ENCODE assay signal across 19 cellular contexts in genomic region chr7:149087366-149087765, GRCh38.
"Had no signal": no experiment of that assay in that cellular context is flagged by ENCODE, and none has a peak within 500 bp of the region (broad histone marks: within the 10 kb centered on the region; RNA-seq: fewer than 3 reads in every experiment).

No MANE protein-coding gene starts in this region.

- H3K4me3 Mint-ChIP-seq: activated CD4-positive, alpha-beta T cell treated with anti-CD3 and anti-CD28 coated beads, Interleukin-2, amount 10 ng/mL, durations not matched to agents 7 days and 5 days; activated naive CD4-positive, alpha-beta T cell treated with anti-CD3 and anti-CD28 coated beads for 36 hours; activated T-cell treated with anti-CD3 and anti-CD28 coated beads, Interleukin-2, amount 50 U/mL, for 4 hours; mesothelial cell of epicardium; stimulated activated effector memory CD8-positive, alpha-beta T cell treated with anti-CD3 and anti-CD28 coated beads, Interleukin-12 subunit alpha, Interleukin-12 subunit beta, amount 100 ng/mL, for 72 hours had no signal

- H3K4me3 ChIP-seq: breast epithelium, gastroesophageal sphincter, right lobe of liver, stomach, suprapubic skin, tibial nerve had no signal

- ATAC-seq: activated T-cell treated with anti-CD3 and anti-CD28 coated beads, Interleukin-2, amount 50 U/mL, for 4 hours; gastroesophageal sphincter; left ventricle myocardium superior; right lobe of liver; stimulated activated effector memory CD8-positive, alpha-beta T cell treated with anti-CD3 and anti-CD28 coated beads, Interleukin-12 subunit alpha, Interleukin-12 subunit beta, amount 100 ng/mL, for 72 hours had no signal

- H3K9me3 Mint-ChIP-seq: stimulated activated effector memory CD8-positive, alpha-beta T cell treated with anti-CD3 and anti-CD28 coated beads, Interleukin-12 subunit alpha, Interleukin-12 subunit beta, amount 100 ng/mL, for 72 hours had no signal

- H3K9me3 ChIP-seq: breast epithelium, gastroesophageal sphincter, right lobe of liver, stomach, suprapubic skin, tibial nerve had no signal

- H3K27ac Mint-ChIP-seq: activated CD4-positive, alpha-beta T cell treated with anti-CD3 and anti-CD28 coated beads, Interleukin-2, amount 10 ng/mL, durations not matched to agents 7 days and 5 days; activated naive CD4-positive, alpha-beta T cell treated with anti-CD3 and anti-CD28 coated beads for 36 hours; activated T-helper 2 cell treated with anti-CD3 and anti-CD28 coated beads, Interferon-gamma antibody, Interleukin-2, Interleukin-4, amounts not matched to agents 10 μg/mL and 5 μg/mL and 100 μg/mL, durations not matched to agents 14 hours and 24 hours and 36 hours; mesothelial cell of epicardium; stimulated activated effector memory CD8-positive, alpha-beta T cell treated with anti-CD3 and anti-CD28 coated beads, Interleukin-12 subunit alpha, Interleukin-12 subunit beta, amount 100 ng/mL, for 72 hours had no signal

- DNase-seq: activated CD4-positive, alpha-beta T cell treated with anti-CD3 and anti-CD28 coated beads, Interleukin-2, amount 10 ng/mL, durations not matched to agents 7 days and 5 days; activated naive CD4-positive, alpha-beta T cell treated with anti-CD3 and anti-CD28 coated beads for 36 hours; activated T-cell treated with anti-CD3 and anti-CD28 coated beads, Interleukin-2, amount 50 U/mL, for 4 hours; cerebellar nuclear complex; hypothalamus; left ventricle myocardium superior; mammary epithelial cell; right lobe of liver; small intestine; stimulated activated CD4-positive, alpha-beta T cell treated with anti-CD3 and anti-CD28 coated beads, Interleukin-2, amount 100 ng/mL, for 24 hours; stomach had no signal

- H3K27ac ChIP-seq: breast epithelium, epithelial cell of prostate, gastroesophageal sphincter, right lobe of liver, stomach, suprapubic skin, tibial nerve had no signal

- H3K36me3 ChIP-seq: breast epithelium, right lobe of liver, suprapubic skin had no signal

- H3K27me3 Mint-ChIP-seq: activated CD4-positive, alpha-beta T cell treated with anti-CD3 and anti-CD28 coated beads, Interleukin-2, amount 10 ng/mL, durations not matched to agents 7 days and 5 days had no signal

- H3K27me3 ChIP-seq: breast epithelium, gastroesophageal sphincter, right lobe of liver, stomach, suprapubic skin, tibial nerve had no signal
